Comparison of ENCODE assay signal across 8 cellular contexts in genomic region chr4:119454151-119454490, GRCh38.
DNase-seq lines count a peak whose midpoint lies in the region; ATAC-seq and TF ChIP-seq lines count a peak whose summit lies in the region.
"Not testable (repeated sequence)": the region's sequence is repeated elsewhere in the genome, so short reads cannot be mapped to it uniquely, and the experiment has no call there.

No MANE protein-coding gene starts in this region.

- peak; percentile 17 for ATAC-seq in GM21723 (IDR thresholded peaks at IDR 0.05; ENCODE audit: unreplicated experiment)
- ATAC-seq in HG03460 (IDR thresholded peaks at IDR 0.05; ENCODE audit: unreplicated experiment), result peak; percentile 9
- ATAC-seq in central memory CD8-positive, alpha-beta T cell (replicated peaks; ENCODE audit: extremely low read depth, poor library complexity, severe bottlenecking), result peak; percentile 12

- DNase-seq in central memory CD8-positive, alpha-beta T cell (ENCODE audit: low spot score in 2 of 2); neural progenitor cell (ENCODE audit: low spot score); type B pancreatic cell (ENCODE audit: extremely low spot score, unreplicated experiment): not testable (repeated sequence)
- peak; percentile 4 for DNase-seq in hepatic stellate cell (ENCODE audit: low spot score)

- not testable (repeated sequence) for H3K36me3 ChIP-seq in neural progenitor cell

- peak overlapping the region; percentile 78 for H3K4me3 ChIP-seq in GM12875 (ENCODE audit: low read depth, low read length)
- H3K4me3 ChIP-seq in neural progenitor cell, result peak overlapping the region; percentile 65

- not testable (repeated sequence) for H3K27me3 Mint-ChIP-seq in central memory CD8-positive, alpha-beta T cell; neural progenitor cell (ENCODE audit: insufficient read depth, low read depth); type B pancreatic cell

- not testable (repeated sequence) for TF ChIP-seq CTCF in GM12875 (IDR thresholded peaks at IDR 0.05; ENCODE audit: borderline replicate concordance, insufficient read depth, low read depth, low read length); VCaP (conservative IDR thresholded peaks at IDR 0.05); neural progenitor cell (IDR thresholded peaks at IDR 0.05)
- TF ChIP-seq CTCF in type B pancreatic cell (conservative IDR thresholded peaks at IDR 0.05), result peak; percentile 40

- not testable (repeated sequence) for H3K4me1 Mint-ChIP-seq in central memory CD8-positive, alpha-beta T cell; neural progenitor cell; type B pancreatic cell (ENCODE audit: unreplicated experiment)

- not testable (repeated sequence) for H4K20me1 ChIP-seq in neural progenitor cell (ENCODE audit: low read depth)

- H3K27ac ChIP-seq in VCaP, result peak overlapping the region; percentile 65
- not testable (repeated sequence) for H3K27ac ChIP-seq in neural progenitor cell

- H3K4me3 Mint-ChIP-seq in central memory CD8-positive, alpha-beta T cell, result peak overlapping the region; percentile 91
- H3K4me3 Mint-ChIP-seq in neural progenitor cell (peak overlapping the region; percentile 91), type B pancreatic cell (peak overlapping the region; percentile 95)

- H3K4me2 ChIP-seq in neural progenitor cell, result peak overlapping the region; percentile 58

- H3K4me1 ChIP-seq in neural progenitor cell, result not testable (repeated sequence)

- H3K27me3 ChIP-seq in neural progenitor cell, result not testable (repeated sequence)

- H2AFZ ChIP-seq in neural progenitor cell (replicated peaks), result peak overlapping the region; percentile 90

- not testable (repeated sequence) for H3F3A ChIP-seq in neural progenitor cell (ENCODE audit: low read depth)

- not testable (repeated sequence) for H3K79me2 ChIP-seq in neural progenitor cell (ENCODE audit: low read depth)

- peak overlapping the region; percentile 99 for H3K27ac Mint-ChIP-seq in central memory CD8-positive, alpha-beta T cell (ENCODE audit: low read depth)
- H3K27ac Mint-ChIP-seq in neural progenitor cell, result peak overlapping the region; percentile 96
- H3K27ac Mint-ChIP-seq in type B pancreatic cell, result peak overlapping the region; percentile 99

- peak overlapping the region; percentile 87 for H3K9ac ChIP-seq in neural progenitor cell

- H3K9me3 Mint-ChIP-seq in central memory CD8-positive, alpha-beta T cell; neural progenitor cell; type B pancreatic cell: not testable (repeated sequence)

- H3K36me3 Mint-ChIP-seq in central memory CD8-positive, alpha-beta T cell (ENCODE audit: insufficient read depth), result peaks cover 13% of the 10 kb centered on the region
- not testable (repeated sequence) for H3K36me3 Mint-ChIP-seq in neural progenitor cell, type B pancreatic cell

- not testable (repeated sequence) for H3K9me3 ChIP-seq in neural progenitor cell (ENCODE audit: low read depth)
